ENCODE assay signal across 15 cellular contexts in the genomic region with DNA sequence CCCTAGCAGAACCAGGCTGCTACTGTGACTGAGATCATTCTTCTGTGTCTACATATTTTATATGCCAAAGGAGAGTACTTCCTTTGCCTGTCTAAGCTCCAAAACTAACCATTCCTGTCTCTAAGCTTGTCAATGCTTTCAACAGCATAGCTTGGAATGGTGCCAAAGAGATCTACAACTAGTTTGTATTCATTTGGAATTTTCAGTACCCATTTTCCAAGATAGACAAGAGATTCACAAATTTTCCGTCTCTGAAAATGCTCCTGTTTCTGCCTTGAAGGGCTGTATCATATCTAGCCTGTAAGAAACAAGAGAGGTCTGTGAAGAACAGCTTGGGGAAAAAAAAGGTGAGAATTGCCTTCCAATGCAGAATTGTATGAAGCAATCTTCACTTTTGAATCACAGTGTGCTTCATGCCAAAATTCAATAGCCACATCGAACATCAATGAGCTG.
DNase-seq lines count a peak whose midpoint lies in the region; ATAC-seq, FAIRE-seq and TF ChIP-seq lines count a peak whose summit lies in the region.
"Had no signal": no experiment of that assay in that cellular context is flagged by ENCODE, and none has a peak within 500 bp of the region (broad histone marks: within the 10 kb centered on the region; RNA-seq: fewer than 3 reads in every experiment).

No MANE protein-coding gene starts in this region.

- peaks cover 7% of the 10 kb centered on the region for H3K9me3 ChIP-seq in RWPE2 (ENCODE audit: severe bottlenecking)

- H3K36me3 Mint-ChIP-seq in natural killer cell treated with Interleukin-12 subunit alpha and Interleukin-12 subunit beta and Interleukin-15 and Interleukin-18, amount 100 ng/mL, for 72 hours, result no peaks in the 10 kb centered on the region
- H3K36me3 Mint-ChIP-seq: CD8-positive, alpha-beta T cell had no signal

- no peaks in the 10 kb centered on the region for H3K9me3 Mint-ChIP-seq in natural killer cell treated with Interleukin-12 subunit alpha and Interleukin-12 subunit beta and Interleukin-15 and Interleukin-18, amount 100 ng/mL, for 72 hours
- H3K9me3 Mint-ChIP-seq: CD8-positive, alpha-beta T cell had no signal

- no peaks in the 10 kb centered on the region for H3K27me3 ChIP-seq in RWPE2 (ENCODE audit: insufficient read depth, poor library complexity, severe bottlenecking)

- peak overlapping the region; percentile 87 for H3K27ac ChIP-seq in RWPE2 (ENCODE audit: poor library complexity, severe bottlenecking)
- H3K27ac ChIP-seq: 22Rv1 had no signal

- H3K4me3 ChIP-seq in RWPE2 (ENCODE audit: severe bottlenecking), result no peak overlapping the region

- no peak overlapping the region for H3K27ac Mint-ChIP-seq in natural killer cell treated with Interleukin-12 subunit alpha and Interleukin-12 subunit beta and Interleukin-15 and Interleukin-18, amount 100 ng/mL, for 72 hours
- H3K27ac Mint-ChIP-seq: CD8-positive, alpha-beta T cell had no signal

- DNase-seq in DMS 273 (lab: John Stamatoyannopoulos, UW; ENCODE audit: unreplicated experiment) (peak; percentile 27), DMS 273 treated with DMSO at 0.1 percent for 48 hours (lab: John Stamatoyannopoulos, UW) (no peak), RWPE2 (ENCODE audit: low spot score) (no peak), renal cortical epithelial cell (ENCODE audit: low read depth) (peak; percentile 74), GM12892 (ENCODE audit: insufficient read length) (no peak), AG08395 (ENCODE audit: low spot score) (no peak)
- no peak for DNase-seq in natural killer cell treated with Interleukin-12 subunit alpha and Interleukin-12 subunit beta and Interleukin-15 and Interleukin-18, amount 100 ng/mL, for 72 hours (ENCODE audit: low spot score)
- DNase-seq: activated effector memory CD4-positive, alpha-beta T cell treated with Interleukin-2 at 50 U/mL for 16 hours; aorta; CD8-positive, alpha-beta T cell; NCI-H187 treated with DMSO at 0.1 percent for 48 hours; stimulated activated naive CD4-positive, alpha-beta T cell had no signal

- H3K27me3 Mint-ChIP-seq in natural killer cell treated with Interleukin-12 subunit alpha and Interleukin-12 subunit beta and Interleukin-15 and Interleukin-18, amount 100 ng/mL, for 72 hours, result no peaks in the 10 kb centered on the region

- no peaks in the 10 kb centered on the region for H3K36me3 ChIP-seq in RWPE2 (ENCODE audit: low read depth)

- no peak for TF ChIP-seq CTCF in RWPE2 (IDR thresholded peaks at IDR 0.05; ENCODE audit: poor library complexity, severe bottlenecking)

- 0 out of 3 replicates have a peak, but pooled peaks have one; percentile 26 for ATAC-seq in RWPE2 (ENCODE audit: low read depth)
- ATAC-seq in esophagus mucosa, result peak; percentile 91
- ATAC-seq in natural killer cell treated with Interleukin-12 subunit alpha and Interleukin-12 subunit beta and Interleukin-15 and Interleukin-18, amount 100 ng/mL, for 72 hours, result no peak
- ATAC-seq: CD8-positive, alpha-beta T cell; sciatic nerve had no signal

- no peak overlapping the region for H3K4me3 Mint-ChIP-seq in natural killer cell treated with Interleukin-12 subunit alpha and Interleukin-12 subunit beta and Interleukin-15 and Interleukin-18, amount 100 ng/mL, for 72 hours
- H3K4me3 Mint-ChIP-seq: CD8-positive, alpha-beta T cell had no signal

- FAIRE-seq in GM12892 (lab: Jason Lieb, UNC), result no peak

- peaks cover 18% of the 10 kb centered on the region for H3K4me1 ChIP-seq in RWPE2 (ENCODE audit: insufficient read depth, poor library complexity, severe bottlenecking)

- peaks cover 0 to 8% of the 10 kb centered on the region in 2 donors for H3K4me1 Mint-ChIP-seq in natural killer cell treated with Interleukin-12 subunit alpha and Interleukin-12 subunit beta and Interleukin-15 and Interleukin-18, amount 100 ng/mL, for 72 hours (ENCODE audit: low read depth in 2 of 2)

- TF ChIP-seq POLR2A in GM12892 (IDR thresholded peaks at IDR 0.05; ENCODE audit: low read depth, low read length), result no peak

Comparison
In these comparisons a context has a peak if more than half of its experiments do, and no peak if none do; other contexts are left out.
1. DNase-seq: peak in DMS 273 (single experiment) and renal cortical epithelial cell (single experiment); none in DMS 273 treated with DMSO at 0.1 percent for 48 hours (single experiment), RWPE2 (single experiment), natural killer cell treated with Interleukin-12 subunit alpha and Interleukin-12 subunit beta and Interleukin-15 and Interleukin-18, amount 100 ng/mL, for 72 hours (single experiment), GM12892 (single experiment) and AG08395 (single experiment).
2. ATAC-seq: peak in RWPE2 (single experiment) and esophagus mucosa (single experiment); none in natural killer cell treated with Interleukin-12 subunit alpha and Interleukin-12 subunit beta and Interleukin-15 and Interleukin-18, amount 100 ng/mL, for 72 hours (0 of 2).